In genomic region chr1:31483012-31483946, GRCh38 we compare ENCODE assay signal across 8 cellular contexts.
DNase-seq lines count a peak whose midpoint lies in the region; ATAC-seq, FAIRE-seq and TF ChIP-seq lines count a peak whose summit lies in the region.

No MANE protein-coding gene starts in this region.

- no peak overlapping the region for H3K4me3 Mint-ChIP-seq in mesothelial cell of epicardium

- peaks cover 13 to 28% of the 10 kb centered on the region in 2 donors for H3K4me1 ChIP-seq in mucosa of rectum (ENCODE audit: control insufficient read depth in 2 of 2, insufficient read depth in 2 of 2, low read length in 2 of 2)

- TF ChIP-seq CTCF in AG10803 (conservative IDR thresholded peaks at IDR 0.05; ENCODE audit: low read length) (no peak), bronchial epithelial cell (IDR thresholded peaks at IDR 0.05; ENCODE audit: insufficient read depth, low read length, severe bottlenecking) (no peak), mesothelial cell of epicardium (IDR thresholded peaks at IDR 0.05; ENCODE audit: unreplicated experiment) (no peak)

- no peak overlapping the region for H3K27ac Mint-ChIP-seq in mesothelial cell of epicardium

- H3K27me3 ChIP-seq in bronchial epithelial cell (ENCODE audit: control insufficient read depth, insufficient read depth, low read length), result no peaks in the 10 kb centered on the region
- H3K27me3 ChIP-seq in mucosa of rectum (ENCODE audit: control insufficient read depth in 2 of 2, insufficient read depth in 2 of 2, low read length in 2 of 2), result no peaks in the 10 kb centered on the region

- no peaks in the 10 kb centered on the region for H3K36me3 Mint-ChIP-seq in mesothelial cell of epicardium

- peak; percentile 62 for ATAC-seq in GM21528 (IDR thresholded peaks at IDR 0.05; ENCODE audit: low FRiP score, unreplicated experiment)
- ATAC-seq in HG02623 (IDR thresholded peaks at IDR 0.05; ENCODE audit: unreplicated experiment), result no peak

- H3K36me3 ChIP-seq in bronchial epithelial cell (ENCODE audit: control insufficient read depth, insufficient read depth, low read length), result no peaks in the 10 kb centered on the region
- no peaks in the 10 kb centered on the region for H3K36me3 ChIP-seq in mucosa of rectum (ENCODE audit: control insufficient read depth in 2 of 2, insufficient read depth in 2 of 2, low read length in 2 of 2)

- H3K9me3 Mint-ChIP-seq in mesothelial cell of epicardium, result peaks cover 20% of the 10 kb centered on the region

- peak overlapping the region in 1 of 2 donors; percentile 18 for H3K9ac ChIP-seq in mucosa of rectum (ENCODE audit: low read depth in 1 of 2, low read length in 2 of 2)

- H3K4me3 ChIP-seq in AG10803 (ENCODE audit: low read length) (no peak overlapping the region), bronchial epithelial cell (ENCODE audit: low read depth, low read length) (no peak overlapping the region), mucosa of rectum (ENCODE audit: low read length in 2 of 2) (no peak overlapping the region)

- no peaks in the 10 kb centered on the region for H3K9me3 ChIP-seq in mucosa of rectum (ENCODE audit: control insufficient read depth in 2 of 2, low read length in 2 of 2)

- DNase-seq in AG10803 (ENCODE audit: low read depth) (peak; percentile 98), NCI-H146 treated with DMSO at 0.1 percent for 48 hours (lab: John Stamatoyannopoulos, UW; ENCODE audit: unreplicated experiment) (peak; percentile 62), bronchial epithelial cell (ENCODE audit: low read depth) (peak; percentile 97), mesothelial cell of epicardium (ENCODE audit: low spot score in 2 of 2, unreplicated experiment in 2 of 2) (no peak)
- DNase-seq in NK-92 treated with Interleukin-12 subunit alpha and Interleukin-12 subunit beta, amount 100 ng/mL, for 24 hours (lab: John Stamatoyannopoulos, UW), result no peak

- H3K27me3 Mint-ChIP-seq in mesothelial cell of epicardium (ENCODE audit: low read depth), result peaks cover 2% of the 10 kb centered on the region

- H3K27ac ChIP-seq in mucosa of rectum (ENCODE audit: low read depth in 2 of 2, low read length in 2 of 2), result peak overlapping the region; percentile 78 to 83

- peaks cover 7% of the 10 kb centered on the region for H3K4me1 Mint-ChIP-seq in mesothelial cell of epicardium

- FAIRE-seq in bronchial epithelial cell (lab: Jason Lieb, UNC), result peak; percentile 98

Comparison
In these comparisons a context has a peak if more than half of its experiments do, and no peak if none do; other contexts are left out.
1. DNase-seq: peak in AG10803 (single experiment), NCI-H146 treated with DMSO at 0.1 percent for 48 hours (single experiment) and bronchial epithelial cell (single experiment); none in mesothelial cell of epicardium (0 of 2) and NK-92 treated with Interleukin-12 subunit alpha and Interleukin-12 subunit beta, amount 100 ng/mL, for 24 hours (single experiment).